In genomic region chr11:3807856-3808845, GRCh38 we compare ENCODE assay signal across 1 cellular context.
TF ChIP-seq lines count a peak whose summit lies in the region.

Gene PGAP2 (plus strand): TSS chr11:3808560. CDS start chr11:3811260, 2,700 bp downstream.

TF ChIP-seq in GM12878, 131 proteins besides CTCF, POLR2A, EP300 and RAD21 (continued from another document):
- TF ChIP-seq ELK1 (IDR thresholded peaks at IDR 0.05; ENCODE audit: low read depth, low read length), result no peak
- TF ChIP-seq DPF2 (IDR thresholded peaks at IDR 0.05), result 0 out of 2 replicates have a peak, but pooled peaks have one; percentile 7
- TF ChIP-seq ZBTB40 (IDR thresholded peaks at IDR 0.05; ENCODE audit: borderline replicate concordance), result peak; percentile 33; the same call in 1 of the 2 replicates
- TF ChIP-seq ZBTB11 (CRISPR knock-in tag; IDR thresholded peaks at IDR 0.05), result no peak
